ENCODE assay signal across 8 cellular contexts in the genomic region with DNA sequence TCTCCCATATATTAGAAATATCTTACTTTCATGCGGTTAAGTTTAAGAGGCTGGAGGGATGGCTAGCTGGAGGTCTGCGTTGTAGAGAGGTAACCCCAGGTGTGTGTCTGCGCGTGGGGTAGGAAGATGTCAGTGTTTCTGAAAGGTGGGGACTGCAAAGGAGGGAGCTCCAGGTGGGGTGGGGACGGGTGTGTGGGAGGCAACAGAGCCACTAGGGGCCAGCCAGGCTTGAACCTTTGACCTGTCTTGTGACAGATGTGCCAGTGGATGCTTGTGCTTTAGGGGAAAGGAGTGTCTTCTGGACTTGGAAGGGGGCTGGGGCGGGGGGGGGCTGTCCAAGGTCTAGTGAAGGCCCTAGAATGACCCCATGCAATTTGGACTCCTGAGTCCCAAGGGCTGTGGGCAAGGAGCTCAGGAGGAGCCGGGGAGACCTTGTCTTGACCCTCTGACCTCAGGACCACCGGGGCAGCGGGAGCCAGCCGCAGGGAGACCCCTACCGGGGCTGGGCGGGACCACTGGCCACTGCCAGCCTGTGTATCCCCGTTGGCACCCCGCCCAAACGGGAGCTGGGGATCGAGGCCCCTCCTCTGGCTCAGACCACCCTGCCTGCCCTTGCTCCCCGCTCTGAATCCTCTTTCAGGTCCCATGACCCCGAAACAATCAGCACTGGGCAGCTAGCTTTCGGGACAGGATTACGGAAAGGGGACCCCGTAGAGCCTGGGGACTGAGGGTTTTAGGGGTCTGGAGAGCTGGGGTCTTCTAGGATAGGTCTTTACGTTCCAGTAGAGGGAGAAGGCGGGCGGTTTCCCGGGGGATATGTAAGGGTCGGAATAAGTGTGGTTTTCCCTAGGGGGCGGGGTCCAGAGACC. TPM values are rescaled to one million over a fixed set of nuclear protein-coding genes. Genes with fewer than 3 reads are reported as not detected.
A peak's percentile ranks its signal among the peaks of the same experiment; 100 is the strongest.
DNase-seq lines count a peak whose midpoint lies in the region; ATAC-seq, FAIRE-seq and TF ChIP-seq lines count a peak whose summit lies in the region.

No MANE protein-coding gene starts in this region.

- no peaks in the 10 kb centered on the region for H4K20me1 ChIP-seq in osteoblast (ENCODE audit: insufficient read depth, low read length)

- intact Hi-C loops in Caco-2 (cut with micrococcal nuclease; ENCODE audit: unreplicated experiment) = no loop called here

- H3K4me1 ChIP-seq in Caco-2 = peaks cover 11% of the 10 kb centered on the region
- H3K4me1 ChIP-seq in osteoblast (ENCODE audit: insufficient read depth, low read length) = peaks cover 16% of the 10 kb centered on the region

- H3K9me3 ChIP-seq in Caco-2 = no peaks in the 10 kb centered on the region
- no peaks in the 10 kb centered on the region for H3K9me3 ChIP-seq in osteoblast (ENCODE audit: low read depth, low read length)

- H3K36me3 ChIP-seq in Caco-2 (ENCODE audit: control insufficient read depth, insufficient read depth, low read length) = no peaks in the 10 kb centered on the region
- no peaks in the 10 kb centered on the region for H3K36me3 ChIP-seq in osteoblast (ENCODE audit: insufficient read depth, low read length)

- H3K79me2 ChIP-seq in osteoblast (ENCODE audit: insufficient read depth, low read length) = no peaks in the 10 kb centered on the region

- peaks cover 27% of the 10 kb centered on the region for H3K4me1 Mint-ChIP-seq in Caco-2 (ENCODE audit: low read depth, unreplicated experiment)

- no peak for ATAC-seq in HG02852 (IDR thresholded peaks at IDR 0.05; ENCODE audit: unreplicated experiment)

- no peak for FAIRE-seq in HTR-8/SVneo (lab: Jason Lieb, UNC)

- no peak for DNase-seq in Caco-2
- DNase-seq in NCI-H1930 (lab: John Stamatoyannopoulos, UW) = peak; percentile 9 to 14
- peak; percentile 94 for DNase-seq in ecto neural progenitor cell (ENCODE audit: low spot score)
- no peak for DNase-seq in osteoblast (ENCODE audit: insufficient read length, low spot score, missing footprints)
- DNase-seq in effector CD8-positive, alpha-beta T cell (lab: John Stamatoyannopoulos, UW) = no peak
- DNase-seq in HTR-8/SVneo (ENCODE audit: insufficient read length, low spot score) = no peak
- DNase-seq in GM10248 (ENCODE audit: extremely low spot score) = no peak

- no TSS peak for BruUV-seq in Caco-2 (replicated peaks; lab: Mats Ljungman, UMichigan)

- no peaks in the 10 kb centered on the region for H3K9me3 Mint-ChIP-seq in Caco-2 (ENCODE audit: unreplicated experiment)

- H2AFZ ChIP-seq in osteoblast (ENCODE audit: low read length) = no peak overlapping the region

- no peak for TF ChIP-seq CTCF in Caco-2 (IDR thresholded peaks at IDR 0.05; ENCODE audit: insufficient read depth in 1 of 2, low read depth in 1 of 2, low read length in 1 of 2, severe bottlenecking in 1 of 2, unreplicated experiment in 1 of 2)
- TF ChIP-seq CTCF in osteoblast (IDR thresholded peaks at IDR 0.05; ENCODE audit: extremely low read depth, low read depth, low read length) = no peak
- TF ChIP-seq CTCF in GM10248 (IDR thresholded peaks at IDR 0.05; ENCODE audit: control extremely low read depth, extremely low read depth, low read depth, missing control alignments) = no peak

- peak overlapping the region; percentile 100 for H3K4me2 ChIP-seq in osteoblast (ENCODE audit: insufficient read depth, low read length)

- H3K27me3 Mint-ChIP-seq in Caco-2 (ENCODE audit: insufficient read depth, unreplicated experiment) = peaks cover 9% of the 10 kb centered on the region

- H3K27ac Mint-ChIP-seq in Caco-2 (ENCODE audit: unreplicated experiment) = no peak overlapping the region

- peak overlapping the region; percentile 48 for H3K4me3 ChIP-seq in Caco-2 (ENCODE audit: low read depth, low read length)
- no peak overlapping the region for H3K4me3 ChIP-seq in osteoblast (ENCODE audit: insufficient read depth, low read length)

- H3K27me3 ChIP-seq in Caco-2 (replicated peaks; ENCODE audit: control insufficient read depth, insufficient read depth, low read length) (no peaks in the 10 kb centered on the region), osteoblast (ENCODE audit: insufficient read depth, low read length) (peaks cover 12% of the 10 kb centered on the region)

- POLR2A ChIA-PET in Caco-2 (lab: Charles Lee) (interaction anchor here (0.5 kb wide), 1 partner anchor 38 kb away, joined by 5 read pairs; no protein-coding TSS in a partner anchor), GM10248 (lab: Yijun Ruan, JAX) (no interaction called here)

- H3K27ac ChIP-seq in osteoblast (ENCODE audit: low read depth, low read length) = no peak overlapping the region

- H3K36me3 Mint-ChIP-seq in Caco-2 (ENCODE audit: insufficient read depth, unreplicated experiment) = peaks cover 6% of the 10 kb centered on the region

- CTCF ChIA-PET in Caco-2 (lab: Charles Lee) = interaction anchor here (0.6 kb wide), 1 partner anchor 780 kb away, joined by 5 read pairs; no protein-coding TSS in a partner anchor
- CTCF ChIA-PET in GM10248 (lab: Yijun Ruan, JAX) = interaction anchor here (0.8 to 10.2 kb wide), 12 partner anchors 7 to 247 kb away, joined by 3 to 200 read pairs (median 14); a partner anchor contains a TSS

- H3K4me3 Mint-ChIP-seq in Caco-2 (ENCODE audit: unreplicated experiment) = peak overlapping the region; percentile 81

RNA-seq across cellular contexts. Expression of a gene that starts 1.1 kb away (rescaled TPM):
- total RNA-seq in Caco-2 (2022) (0.48 and 0.53 TPM in 2 replicates), osteoblast (0.29 and 0.36 TPM in 2 replicates)

RNA-seq across cellular contexts. Expression of a gene that starts 5.6 kb away (rescaled TPM):
- total RNA-seq in Caco-2 (2022) (9.1 and 13.9 TPM in 2 replicates), osteoblast (0.88 and 3.3 TPM in 2 replicates)

RNA-seq across cellular contexts. Expression of a gene that starts 19.0 kb away (rescaled TPM):
- total RNA-seq in Caco-2 (2022) = 0.75 and 1.8 TPM in 2 replicates
- 0.29 and 0.36 TPM in 2 replicates for total RNA-seq in osteoblast

RNA-seq across cellular contexts. Expression of a gene that starts 26.1 kb away (rescaled TPM):
- not detected in 2 replicates for total RNA-seq in Caco-2 (2022)
- not detected in 2 replicates for total RNA-seq in osteoblast

RNA-seq across cellular contexts. Expression of a gene that starts 27.2 kb away (rescaled TPM):
- total RNA-seq in Caco-2 (2022) (515 and 583 TPM in 2 replicates), osteoblast (171 and 187 TPM in 2 replicates)

Comparison
In these comparisons a context has a peak if more than half of its experiments do, and no peak if none do; other contexts are left out.
1. DNase-seq: peak in NCI-H1930 (2 of 2) and ecto neural progenitor cell (single experiment); none in Caco-2 (0 of 2), osteoblast (single experiment), effector CD8-positive, alpha-beta T cell (single experiment), HTR-8/SVneo (single experiment) and GM10248 (single experiment).